Comparison of ENCODE assay signal across 10 cellular contexts in genomic region chr7:107995184-107996071, GRCh38. TPM values are rescaled to one million over a fixed set of nuclear protein-coding genes. Genes with fewer than 3 reads are reported as not detected.
DNase-seq lines count a peak whose midpoint lies in the region; ATAC-seq and TF ChIP-seq lines count a peak whose summit lies in the region.
"Had no signal": no experiment of that assay in that cellular context is flagged by ENCODE, and none has a peak within 500 bp of the region (broad histone marks: within the 10 kb centered on the region; RNA-seq: fewer than 3 reads in every experiment).

No MANE protein-coding gene starts in this region.

- peaks cover 31% of the 10 kb centered on the region for H3K4me1 Mint-ChIP-seq in Calu3 (ENCODE audit: low read depth, unreplicated experiment)
- H3K4me1 Mint-ChIP-seq in nephron: peaks cover 65% of the 10 kb centered on the region

- H3K27ac Mint-ChIP-seq in Calu3 (ENCODE audit: unreplicated experiment) (peak overlapping the region; percentile 5), nephron (peak overlapping the region; percentile 91 to 97 (median 92))
- H3K27ac Mint-ChIP-seq: IgD-negative memory B cell had no signal

- BruUV-seq in Calu3 (replicated peaks; lab: Mats Ljungman, UMichigan): no TSS peak

- H3K27me3 Mint-ChIP-seq in Calu3 (ENCODE audit: unreplicated experiment): no peaks in the 10 kb centered on the region
- H3K27me3 Mint-ChIP-seq in nephron (ENCODE audit: low read depth): peaks cover 26% of the 10 kb centered on the region

- no peak for TF ChIP-seq CTCF in Calu3 (IDR thresholded peaks at IDR 0.05; ENCODE audit: unreplicated experiment)
- no peak for TF ChIP-seq CTCF in nephron (IDR thresholded peaks at IDR 0.05; ENCODE audit: unreplicated experiment in 3 of 3)

- intact Hi-C loops in Calu3 (cut with micrococcal nuclease; ENCODE audit: unreplicated experiment): loop anchor here (5.0 kb wide), 1 partner anchor 43 kb away; no protein-coding TSS in a partner anchor

- H3K9me3 Mint-ChIP-seq in Calu3 (ENCODE audit: low read depth, unreplicated experiment) (no peaks in the 10 kb centered on the region), nephron (no peaks in the 10 kb centered on the region)

- H3K27ac ChIP-seq in epithelial cell of prostate: peak overlapping the region; percentile 90

- DNase-seq in Calu3 (peak; percentile 22), NCI-H69 (lab: John Stamatoyannopoulos, UW) (peak; percentile 95), epithelial cell of prostate (ENCODE audit: low read depth, low spot score) (no peak), KG1 (lab: John Stamatoyannopoulos, UW) (no peak), 8988T (no peak)
- DNase-seq: activated gamma-delta T cell had no signal

- peaks cover 26% of the 10 kb centered on the region for H3K36me3 Mint-ChIP-seq in Calu3 (ENCODE audit: insufficient read depth, unreplicated experiment)
- H3K36me3 Mint-ChIP-seq in nephron (ENCODE audit: low read depth): peaks cover 56% of the 10 kb centered on the region
- H3K36me3 Mint-ChIP-seq: IgD-negative memory B cell had no signal

- CTCF ChIA-PET in Calu3 (lab: Charles Lee): interaction anchor here (0.7 kb wide), 2 partner anchors 12 to 21 kb away, joined by 3 to 5 read pairs; no protein-coding TSS in a partner anchor

- no peak for ATAC-seq in GM18861 (IDR thresholded peaks at IDR 0.05; ENCODE audit: unreplicated experiment)
- ATAC-seq in GM18873 (IDR thresholded peaks at IDR 0.05; ENCODE audit: low FRiP score, unreplicated experiment): no peak

- H3K4me3 Mint-ChIP-seq in Calu3 (ENCODE audit: low read depth, unreplicated experiment) (peak overlapping the region; percentile 24), nephron (peak overlapping the region; percentile 34 to 65 (median 55))
- H3K4me3 Mint-ChIP-seq: IgD-negative memory B cell had no signal

RNA-seq across cellular contexts. Expression of gene LAMB1, which starts 7.5 kb away (rescaled TPM):
- total RNA-seq in Calu3 (2022): 181 and 240 TPM in 2 replicates

Comparison
In these comparisons a context has a peak if more than half of its experiments do, and no peak if none do; other contexts are left out.
1. DNase-seq: peak in Calu3 (single experiment) and NCI-H69 (single experiment); none in epithelial cell of prostate (single experiment), KG1 (single experiment) and 8988T (single experiment).